1 cellular context compared by ENCODE assay signal in genomic region chr19:13731147-13731964, GRCh38.
A peak's percentile ranks its signal among the peaks of the same experiment; 100 is the strongest.
TF ChIP-seq lines count a peak whose summit lies in the region.

No MANE protein-coding gene starts in this region.

TF ChIP-seq in HepG2, 621 proteins besides CTCF, POLR2A, EP300 and RAD21 (continued from another document and continues in another):
- TF ChIP-seq, protein P1, sequence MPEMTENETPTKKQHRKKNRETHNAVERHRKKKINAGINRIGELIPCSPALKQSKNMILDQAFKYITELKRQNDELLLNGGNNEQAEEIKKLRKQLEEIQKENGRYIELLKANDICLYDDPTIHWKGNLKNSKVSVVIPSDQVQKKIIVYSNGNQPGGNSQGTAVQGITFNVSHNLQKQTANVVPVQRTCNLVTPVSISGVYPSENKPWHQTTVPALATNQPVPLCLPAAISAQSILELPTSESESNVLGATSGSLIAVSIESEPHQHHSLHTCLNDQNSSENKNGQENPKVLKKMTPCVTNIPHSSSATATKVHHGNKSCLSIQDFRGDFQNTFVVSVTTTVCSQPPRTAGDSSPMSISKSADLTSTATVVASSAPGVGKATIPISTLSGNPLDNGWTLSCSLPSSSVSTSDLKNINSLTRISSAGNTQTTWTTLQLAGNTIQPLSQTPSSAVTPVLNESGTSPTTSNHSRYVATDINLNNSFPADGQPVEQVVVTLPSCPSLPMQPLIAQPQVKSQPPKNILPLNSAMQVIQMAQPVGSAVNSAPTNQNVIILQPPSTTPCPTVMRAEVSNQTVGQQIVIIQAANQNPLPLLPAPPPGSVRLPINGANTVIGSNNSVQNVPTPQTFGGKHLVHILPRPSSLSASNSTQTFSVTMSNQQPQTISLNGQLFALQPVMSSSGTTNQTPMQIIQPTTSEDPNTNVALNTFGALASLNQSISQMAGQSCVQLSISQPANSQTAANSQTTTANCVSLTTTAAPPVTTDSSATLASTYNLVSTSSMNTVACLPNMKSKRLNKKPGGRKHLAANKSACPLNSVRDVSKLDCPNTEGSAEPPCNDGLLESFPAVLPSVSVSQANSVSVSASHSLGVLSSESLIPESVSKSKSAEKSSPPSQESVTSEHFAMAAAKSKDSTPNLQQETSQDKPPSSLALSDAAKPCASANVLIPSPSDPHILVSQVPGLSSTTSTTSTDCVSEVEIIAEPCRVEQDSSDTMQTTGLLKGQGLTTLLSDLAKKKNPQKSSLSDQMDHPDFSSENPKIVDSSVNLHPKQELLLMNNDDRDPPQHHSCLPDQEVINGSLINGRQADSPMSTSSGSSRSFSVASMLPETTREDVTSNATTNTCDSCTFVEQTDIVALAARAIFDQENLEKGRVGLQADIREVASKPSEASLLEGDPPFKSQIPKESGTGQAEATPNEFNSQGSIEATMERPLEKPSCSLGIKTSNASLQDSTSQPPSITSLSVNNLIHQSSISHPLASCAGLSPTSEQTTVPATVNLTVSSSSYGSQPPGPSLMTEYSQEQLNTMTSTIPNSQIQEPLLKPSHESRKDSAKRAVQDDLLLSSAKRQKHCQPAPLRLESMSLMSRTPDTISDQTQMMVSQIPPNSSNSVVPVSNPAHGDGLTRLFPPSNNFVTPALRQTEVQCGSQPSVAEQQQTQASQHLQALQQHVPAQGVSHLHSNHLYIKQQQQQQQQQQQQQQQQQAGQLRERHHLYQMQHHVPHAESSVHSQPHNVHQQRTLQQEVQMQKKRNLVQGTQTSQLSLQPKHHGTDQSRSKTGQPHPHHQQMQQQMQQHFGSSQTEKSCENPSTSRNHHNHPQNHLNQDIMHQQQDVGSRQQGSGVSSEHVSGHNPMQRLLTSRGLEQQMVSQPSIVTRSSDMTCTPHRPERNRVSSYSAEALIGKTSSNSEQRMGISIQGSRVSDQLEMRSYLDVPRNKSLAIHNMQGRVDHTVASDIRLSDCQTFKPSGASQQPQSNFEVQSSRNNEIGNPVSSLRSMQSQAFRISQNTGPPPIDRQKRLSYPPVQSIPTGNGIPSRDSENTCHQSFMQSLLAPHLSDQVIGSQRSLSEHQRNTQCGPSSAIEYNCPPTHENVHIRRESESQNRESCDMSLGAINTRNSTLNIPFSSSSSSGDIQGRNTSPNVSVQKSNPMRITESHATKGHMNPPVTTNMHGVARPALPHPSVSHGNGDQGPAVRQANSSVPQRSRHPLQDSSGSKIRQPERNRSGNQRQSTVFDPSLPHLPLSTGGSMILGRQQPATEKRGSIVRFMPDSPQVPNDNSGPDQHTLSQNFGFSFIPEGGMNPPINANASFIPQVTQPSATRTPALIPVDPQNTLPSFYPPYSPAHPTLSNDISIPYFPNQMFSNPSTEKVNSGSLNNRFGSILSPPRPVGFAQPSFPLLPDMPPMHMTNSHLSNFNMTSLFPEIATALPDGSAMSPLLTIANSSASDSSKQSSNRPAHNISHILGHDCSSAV (CRISPR knock-in tag; IDR thresholded peaks at IDR 0.05; ENCODE audit: borderline replicate concordance), result no peak
- TF ChIP-seq NFE2L1 (CRISPR knock-in tag; IDR thresholded peaks at IDR 0.05; ENCODE audit: borderline replicate concordance) (no peak), ZFP41 (CRISPR knock-in tag; IDR thresholded peaks at IDR 0.05; ENCODE audit: borderline replicate concordance) (no peak), MAZ (IDR thresholded peaks at IDR 0.05; ENCODE audit: borderline replicate concordance, low read depth, low read length) (no peak), MAZ (CRISPR knock-in tag; IDR thresholded peaks at IDR 0.05; ENCODE audit: low read depth) (peak; percentile 48; the same call in 1 of the 2 replicates), RFXANK (CRISPR knock-in tag; IDR thresholded peaks at IDR 0.05) (no peak), ZNF574 (CRISPR knock-in tag; IDR thresholded peaks at IDR 0.05) (peak; percentile 17; the same call in 1 of the 2 replicates), HHEX (CRISPR knock-in tag; IDR thresholded peaks at IDR 0.05) (no peak), RCOR2 (CRISPR knock-in tag; IDR thresholded peaks at IDR 0.05) (no peak), ZBTB21 (CRISPR knock-in tag; IDR thresholded peaks at IDR 0.05) (no peak), ATM (IDR thresholded peaks at IDR 0.05; ENCODE audit: borderline replicate concordance) (no peak), HMGXB4 (CRISPR knock-in tag; IDR thresholded peaks at IDR 0.05; ENCODE audit: borderline replicate concordance in 1 of 2, low read depth in 1 of 2) (peak in 1 of 2 experiments; percentile 39; a peak in 1 of 4 replicates), SNAI1 (CRISPR knock-in tag; IDR thresholded peaks at IDR 0.05; ENCODE audit: borderline replicate concordance) (0 out of 2 replicates have a peak, but pooled peaks have one; percentile 65), PREB (CRISPR knock-in tag; IDR thresholded peaks at IDR 0.05) (no peak), MTF1 (CRISPR knock-in tag; IDR thresholded peaks at IDR 0.05) (no peak), ZFY (CRISPR knock-in tag; IDR thresholded peaks at IDR 0.05) (peak; percentile 76), XBP1 (CRISPR knock-in tag; IDR thresholded peaks at IDR 0.05) (no peak), ZNF207 (IDR thresholded peaks at IDR 0.05; ENCODE audit: borderline replicate concordance) (no peak), SRSF1 (optimal IDR thresholded peaks at IDR 0.05; ENCODE audit: low read depth, low read length) (no peak), ZBTB2 (CRISPR knock-in tag; IDR thresholded peaks at IDR 0.05; ENCODE audit: low read depth) (no peak), ZNF546 (CRISPR knock-in tag; conservative IDR thresholded peaks at IDR 0.05) (0 out of 2 replicates have a peak, but pooled peaks have one; percentile 72), CREB3 (CRISPR knock-in tag; IDR thresholded peaks at IDR 0.05) (0 out of 2 replicates have a peak, but pooled peaks have one; percentile 41), TCF7L2 (IDR thresholded peaks at IDR 0.05; ENCODE audit: low read depth, low read length) (no peak), ZNF446 (CRISPR knock-in tag; IDR thresholded peaks at IDR 0.05) (no peak), ZNF7 (CRISPR knock-in tag; IDR thresholded peaks at IDR 0.05) (no peak), ZNF234 (CRISPR knock-in tag; conservative IDR thresholded peaks at IDR 0.05) (no peak)
- TF ChIP-seq, protein P2, sequence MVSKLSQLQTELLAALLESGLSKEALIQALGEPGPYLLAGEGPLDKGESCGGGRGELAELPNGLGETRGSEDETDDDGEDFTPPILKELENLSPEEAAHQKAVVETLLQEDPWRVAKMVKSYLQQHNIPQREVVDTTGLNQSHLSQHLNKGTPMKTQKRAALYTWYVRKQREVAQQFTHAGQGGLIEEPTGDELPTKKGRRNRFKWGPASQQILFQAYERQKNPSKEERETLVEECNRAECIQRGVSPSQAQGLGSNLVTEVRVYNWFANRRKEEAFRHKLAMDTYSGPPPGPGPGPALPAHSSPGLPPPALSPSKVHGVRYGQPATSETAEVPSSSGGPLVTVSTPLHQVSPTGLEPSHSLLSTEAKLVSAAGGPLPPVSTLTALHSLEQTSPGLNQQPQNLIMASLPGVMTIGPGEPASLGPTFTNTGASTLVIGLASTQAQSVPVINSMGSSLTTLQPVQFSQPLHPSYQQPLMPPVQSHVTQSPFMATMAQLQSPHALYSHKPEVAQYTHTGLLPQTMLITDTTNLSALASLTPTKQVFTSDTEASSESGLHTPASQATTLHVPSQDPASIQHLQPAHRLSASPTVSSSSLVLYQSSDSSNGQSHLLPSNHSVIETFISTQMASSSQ (IDR thresholded peaks at IDR 0.05; ENCODE audit: low read depth), result no peak
- TF ChIP-seq, protein P2 (CRISPR knock-in tag; IDR thresholded peaks at IDR 0.05; ENCODE audit: borderline replicate concordance), result no peak; the same call in 1 of the 2 replicates
- TF ChIP-seq, protein P3, sequence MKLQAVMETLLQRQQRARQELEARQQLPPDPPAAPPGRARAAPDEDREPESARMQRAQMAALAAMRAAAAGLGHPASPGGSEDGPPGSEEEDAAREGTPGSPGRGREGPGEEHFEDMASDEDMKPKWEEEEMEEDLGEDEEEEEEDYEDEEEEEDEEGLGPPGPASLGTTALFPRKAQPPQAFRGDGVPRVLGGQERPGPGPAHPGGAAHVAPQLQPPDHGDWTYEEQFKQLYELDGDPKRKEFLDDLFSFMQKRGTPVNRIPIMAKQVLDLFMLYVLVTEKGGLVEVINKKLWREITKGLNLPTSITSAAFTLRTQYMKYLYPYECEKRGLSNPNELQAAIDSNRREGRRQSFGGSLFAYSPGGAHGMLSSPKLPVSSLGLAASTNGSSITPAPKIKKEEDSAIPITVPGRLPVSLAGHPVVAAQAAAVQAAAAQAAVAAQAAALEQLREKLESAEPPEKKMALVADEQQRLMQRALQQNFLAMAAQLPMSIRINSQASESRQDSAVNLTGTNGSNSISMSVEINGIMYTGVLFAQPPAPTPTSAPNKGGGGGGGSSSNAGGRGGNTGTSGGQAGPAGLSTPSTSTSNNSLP (IDR thresholded peaks at IDR 0.05; ENCODE audit: low read depth, low read length), result no peak
- TF ChIP-seq, protein P4, sequence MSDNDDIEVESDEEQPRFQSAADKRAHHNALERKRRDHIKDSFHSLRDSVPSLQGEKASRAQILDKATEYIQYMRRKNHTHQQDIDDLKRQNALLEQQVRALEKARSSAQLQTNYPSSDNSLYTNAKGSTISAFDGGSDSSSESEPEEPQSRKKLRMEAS (IDR thresholded peaks at IDR 0.05), result peak; percentile 58
- TF ChIP-seq, protein P5, sequence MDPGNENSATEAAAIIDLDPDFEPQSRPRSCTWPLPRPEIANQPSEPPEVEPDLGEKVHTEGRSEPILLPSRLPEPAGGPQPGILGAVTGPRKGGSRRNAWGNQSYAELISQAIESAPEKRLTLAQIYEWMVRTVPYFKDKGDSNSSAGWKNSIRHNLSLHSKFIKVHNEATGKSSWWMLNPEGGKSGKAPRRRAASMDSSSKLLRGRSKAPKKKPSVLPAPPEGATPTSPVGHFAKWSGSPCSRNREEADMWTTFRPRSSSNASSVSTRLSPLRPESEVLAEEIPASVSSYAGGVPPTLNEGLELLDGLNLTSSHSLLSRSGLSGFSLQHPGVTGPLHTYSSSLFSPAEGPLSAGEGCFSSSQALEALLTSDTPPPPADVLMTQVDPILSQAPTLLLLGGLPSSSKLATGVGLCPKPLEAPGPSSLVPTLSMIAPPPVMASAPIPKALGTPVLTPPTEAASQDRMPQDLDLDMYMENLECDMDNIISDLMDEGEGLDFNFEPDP (CRISPR knock-in tag; conservative IDR thresholded peaks at IDR 0.05), result no peak
